8 cellular contexts compared by ENCODE assay signal in genomic region chr7:142797342-142797798, GRCh38. TPM values are rescaled to one million over a fixed set of nuclear protein-coding genes. Genes with fewer than 3 reads are reported as not detected.
DNase-seq lines count a peak whose midpoint lies in the region; ATAC-seq and TF ChIP-seq lines count a peak whose summit lies in the region.

No MANE protein-coding gene starts in this region.

- peak overlapping the region in 1 of 7 donors; percentile 88 for H3K27ac Mint-ChIP-seq in CD14-positive monocyte

- H3K4me3 ChIP-seq in OCI-LY3 (ENCODE audit: low read length) = peak overlapping the region; percentile 97
- H3K4me3 ChIP-seq in fibroblast of mammary gland (ENCODE audit: control insufficient read depth, low read depth, low read length) = peak overlapping the region; percentile 27

- no peaks in the 10 kb centered on the region for H3K9me3 ChIP-seq in OCI-LY3 (ENCODE audit: insufficient read depth, low read length)

- no peaks in the 10 kb centered on the region for H3K27me3 ChIP-seq in OCI-LY3 (ENCODE audit: low read depth, low read length)

- peaks cover 36% of the 10 kb centered on the region for H3K79me2 ChIP-seq in OCI-LY3 (ENCODE audit: low read length)

- H3K36me3 Mint-ChIP-seq in CD14-positive monocyte = peaks cover 3 to 10% of the 10 kb centered on the region in 2 donors

- TF ChIP-seq CTCF in CD14-positive monocyte (IDR thresholded peaks at IDR 0.05) (no peak), OCI-LY3 (IDR thresholded peaks at IDR 0.05; ENCODE audit: low read depth, low read length) (no peak), fibroblast of mammary gland (conservative IDR thresholded peaks at IDR 0.05; ENCODE audit: control insufficient read depth, insufficient read depth, low read depth, low read length) (no peak)

- H3K4me2 ChIP-seq in OCI-LY3 (ENCODE audit: low read length) = peak overlapping the region; percentile 98

- H3K4me3 Mint-ChIP-seq in CD14-positive monocyte = peak overlapping the region; percentile 75 to 93

- peaks cover 49 to 63% (median 59%) of the 10 kb centered on the region in 3 donors for H3K27me3 Mint-ChIP-seq in CD14-positive monocyte (ENCODE audit: low read depth in 3 of 3)

- H3K4me1 ChIP-seq in OCI-LY3 (ENCODE audit: low read length) = peaks cover 26% of the 10 kb centered on the region

- no peaks in the 10 kb centered on the region for H4K20me1 ChIP-seq in OCI-LY3 (ENCODE audit: insufficient read depth, low read length)

- DNase-seq in CD14-positive monocyte (ENCODE audit: low spot score) (no peak), fibroblast of mammary gland (ENCODE audit: low read depth) (no peak), retina (peak; percentile 46), GM03348 (ENCODE audit: low spot score) (no peak), nucleus accumbens (lab: John Stamatoyannopoulos, UW) (no peak)

- peak; percentile 36 for ATAC-seq in GM21526 (IDR thresholded peaks at IDR 0.05; ENCODE audit: low FRiP score, unreplicated experiment)
- ATAC-seq in GM18520 (IDR thresholded peaks at IDR 0.05; ENCODE audit: unreplicated experiment) = no peak

- H3K9me3 Mint-ChIP-seq in CD14-positive monocyte = peaks cover 0 to 16% (median 7%) of the 10 kb centered on the region in 7 donors

- H2AFZ ChIP-seq in OCI-LY3 (ENCODE audit: low read depth, low read length) = peak overlapping the region; percentile 71

- H3K4me1 Mint-ChIP-seq in CD14-positive monocyte = peaks cover 20% of the 10 kb centered on the region

- H3K27ac ChIP-seq in OCI-LY3 (ENCODE audit: low read length) = peak overlapping the region; percentile 58

- H3K9ac ChIP-seq in OCI-LY3 (ENCODE audit: low read length) = peak overlapping the region; percentile 94

- intact Hi-C loops in CD14-positive monocyte (cut with micrococcal nuclease) = loop anchor here in 1 of 2 donors (5.0 kb wide), 1 partner anchor 150 kb away; no protein-coding TSS in a partner anchor

- H3K36me3 ChIP-seq in OCI-LY3 (replicated peaks; ENCODE audit: low read depth, low read length) = peaks cover 8% of the 10 kb centered on the region

RNA-seq across cellular contexts. Expression of gene PRSS2, which starts 26.6 kb away (rescaled TPM):
- polyA plus RNA-seq in CD14-positive monocyte = not detected

RNA-seq across cellular contexts. Expression of gene PRSS1, which starts 48.1 kb away (rescaled TPM):
- not detected for polyA plus RNA-seq in CD14-positive monocyte

RNA-seq across cellular contexts. Expression of gene EPHB6, which starts 57.5 kb away (rescaled TPM):
- 1 to 10 TPM; 7.9 to 9.3 TPM for polyA plus RNA-seq in CD14-positive monocyte
